14 cellular contexts compared by ENCODE assay signal in the genomic region with DNA sequence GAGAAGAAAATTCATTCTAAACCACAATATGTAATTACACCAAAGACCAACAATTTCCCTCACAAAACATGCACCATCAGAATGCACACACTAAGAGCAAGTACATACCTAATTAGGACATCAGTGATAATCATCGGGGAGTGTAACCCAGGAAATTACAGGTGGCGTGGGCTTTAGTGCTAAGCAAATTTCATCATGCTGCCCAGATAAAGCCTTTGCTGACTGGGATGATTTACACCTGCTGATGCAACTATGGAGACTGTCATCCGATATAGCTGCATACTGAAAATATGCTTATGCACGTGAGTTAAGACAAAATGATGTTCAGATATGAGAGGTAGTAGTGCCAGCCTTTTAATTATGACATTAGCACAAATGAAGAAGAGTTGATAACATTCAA.
DNase-seq lines count a peak whose midpoint lies in the region; TF ChIP-seq lines count a peak whose summit lies in the region.
"Had no signal": no experiment of that assay in that cellular context is flagged by ENCODE, and none has a peak within 500 bp of the region (broad histone marks: within the 10 kb centered on the region; RNA-seq: fewer than 3 reads in every experiment).

No MANE protein-coding gene starts in this region.

- H3K4me1 ChIP-seq in PC-9 (replicated peaks; ENCODE audit: insufficient read depth) (no peaks in the 10 kb centered on the region), GM23248 (ENCODE audit: insufficient read depth) (no peaks in the 10 kb centered on the region)

- no peak overlapping the region for H3K4me3 ChIP-seq in PC-9
- no peak overlapping the region for H3K4me3 ChIP-seq in GM23248

- WGBS in GM23248 (ENCODE audit: low coverage in 1 of 2, low lambda C conversion rate in 2 of 2, missing lambda C conversion rate in 2 of 2), 2 experiments, result 92% methylated on average over 4 of the region's 4 CpGs

- in situ Hi-C loops in GM23248 (cut with MboI), result no loop called here

- no peak for DNase-seq in HEK293T (ENCODE audit: extremely low spot score)
- DNase-seq in NCI-H146 treated with DMSO at 0.1 percent for 48 hours (lab: John Stamatoyannopoulos, UW; ENCODE audit: unreplicated experiment), result peak; percentile 90
- DNase-seq in NCI-H2227 treated with DMSO at 0.1 percent for 48 hours (lab: John Stamatoyannopoulos, UW), result peak; percentile 28
- peak; percentile 63 for DNase-seq in amniotic epithelial cell (ENCODE audit: low read depth)
- no peak for DNase-seq in PC-9
- no peak for DNase-seq in pons (ENCODE audit: low spot score)
- no peak for DNase-seq in stimulated activated CD4-positive, alpha-beta T cell treated with anti-CD3 and anti-CD28 coated beads, Interleukin-2, amount 100 ng/mL, for 48 hours
- no peak for DNase-seq in GM23248
- DNase-seq: DMS 273 treated with DMSO at 0.1 percent for 48 hours, GOT3, NCI-H1930, SIG-M5, T-helper 17 cell had no signal

- no peak overlapping the region for H3K9ac ChIP-seq in GM23248

- H3K9me3 ChIP-seq in PC-9 (ENCODE audit: insufficient read depth, low read depth), result no peaks in the 10 kb centered on the region
- H3K9me3 ChIP-seq in GM23248 (ENCODE audit: low read depth), result no peaks in the 10 kb centered on the region

- H3F3A ChIP-seq in PC-9 (ENCODE audit: insufficient read depth, low read depth) (no peaks in the 10 kb centered on the region), GM23248 (ENCODE audit: insufficient read depth) (no peaks in the 10 kb centered on the region)

- no peaks in the 10 kb centered on the region for H3K36me3 ChIP-seq in PC-9 (ENCODE audit: low read depth)
- H3K36me3 ChIP-seq in GM23248 (ENCODE audit: low read depth), result no peaks in the 10 kb centered on the region

- H2AFZ ChIP-seq in PC-9 (no peak overlapping the region), GM23248 (no peak overlapping the region)

- H4K20me1 ChIP-seq in PC-9 (ENCODE audit: insufficient read depth) (no peaks in the 10 kb centered on the region), GM23248 (ENCODE audit: insufficient read depth) (no peaks in the 10 kb centered on the region)

- intact Hi-C loops in PC-9 (cut with micrococcal nuclease; ENCODE audit: unreplicated experiment), result no loop called here

- H3K9me2 ChIP-seq in PC-9 (ENCODE audit: insufficient read depth) (no peaks in the 10 kb centered on the region), GM23248 (ENCODE audit: insufficient read depth) (no peaks in the 10 kb centered on the region)

- no peak for TF ChIP-seq CTCF in PC-9 (conservative IDR thresholded peaks at IDR 0.05)

- no peak overlapping the region for H3K4me2 ChIP-seq in PC-9
- no peak overlapping the region for H3K4me2 ChIP-seq in GM23248 (ENCODE audit: unreplicated experiment)

- H3K27me3 ChIP-seq in PC-9 (ENCODE audit: insufficient read depth, low read depth) (no peaks in the 10 kb centered on the region), GM23248 (replicated peaks; ENCODE audit: insufficient read depth) (no peaks in the 10 kb centered on the region)

- no TSS peak for BruUV-seq in PC-9 (replicated peaks; lab: Mats Ljungman, UMichigan)

- H3K79me2 ChIP-seq in PC-9 (ENCODE audit: low read depth) (no peaks in the 10 kb centered on the region), GM23248 (ENCODE audit: insufficient read depth) (no peaks in the 10 kb centered on the region)

- POLR2A ChIA-PET in HEK293T (lab: Yijun Ruan, JAX) (no interaction called here), PC-9 (lab: Charles Lee; ENCODE audit: unreplicated experiment) (no interaction called here)

- CTCF ChIA-PET in HEK293T (lab: Yijun Ruan, JAX) (interaction anchor here (0.6 to 0.7 kb wide), 2 partner anchors 156 to 252 kb away, joined by 5 to 6 read pairs; no protein-coding TSS in a partner anchor), PC-9 (lab: Charles Lee) (no interaction called here)

- no peak overlapping the region for H3K27ac ChIP-seq in PC-9
- H3K27ac ChIP-seq in GM23248, result no peak overlapping the region
- H3K27ac ChIP-seq: C4-2B had no signal

TF ChIP-seq in HEK293T, 16 proteins besides CTCF, POLR2A, EP300 and RAD21:
- no peak for TF ChIP-seq LEF1 (IDR thresholded peaks at IDR 0.05; ENCODE audit: borderline replicate concordance)
- TF ChIP-seq, protein P1, sequence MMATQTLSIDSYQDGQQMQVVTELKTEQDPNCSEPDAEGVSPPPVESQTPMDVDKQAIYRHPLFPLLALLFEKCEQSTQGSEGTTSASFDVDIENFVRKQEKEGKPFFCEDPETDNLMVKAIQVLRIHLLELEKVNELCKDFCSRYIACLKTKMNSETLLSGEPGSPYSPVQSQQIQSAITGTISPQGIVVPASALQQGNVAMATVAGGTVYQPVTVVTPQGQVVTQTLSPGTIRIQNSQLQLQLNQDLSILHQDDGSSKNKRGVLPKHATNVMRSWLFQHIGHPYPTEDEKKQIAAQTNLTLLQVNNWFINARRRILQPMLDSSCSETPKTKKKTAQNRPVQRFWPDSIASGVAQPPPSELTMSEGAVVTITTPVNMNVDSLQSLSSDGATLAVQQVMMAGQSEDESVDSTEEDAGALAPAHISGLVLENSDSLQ (IDR thresholded peaks at IDR 0.05), result peak; percentile 69

Comparison
In these comparisons a context has a peak if more than half of its experiments do, and no peak if none do; other contexts are left out.
1. DNase-seq: peak in NCI-H146 treated with DMSO at 0.1 percent for 48 hours (single experiment), NCI-H2227 treated with DMSO at 0.1 percent for 48 hours (single experiment) and amniotic epithelial cell (single experiment); none in HEK293T (single experiment), PC-9 (0 of 2), pons (single experiment), stimulated activated CD4-positive, alpha-beta T cell treated with anti-CD3 and anti-CD28 coated beads, Interleukin-2, amount 100 ng/mL, for 48 hours (0 of 2) and GM23248 (single experiment).